In the genomic region with DNA sequence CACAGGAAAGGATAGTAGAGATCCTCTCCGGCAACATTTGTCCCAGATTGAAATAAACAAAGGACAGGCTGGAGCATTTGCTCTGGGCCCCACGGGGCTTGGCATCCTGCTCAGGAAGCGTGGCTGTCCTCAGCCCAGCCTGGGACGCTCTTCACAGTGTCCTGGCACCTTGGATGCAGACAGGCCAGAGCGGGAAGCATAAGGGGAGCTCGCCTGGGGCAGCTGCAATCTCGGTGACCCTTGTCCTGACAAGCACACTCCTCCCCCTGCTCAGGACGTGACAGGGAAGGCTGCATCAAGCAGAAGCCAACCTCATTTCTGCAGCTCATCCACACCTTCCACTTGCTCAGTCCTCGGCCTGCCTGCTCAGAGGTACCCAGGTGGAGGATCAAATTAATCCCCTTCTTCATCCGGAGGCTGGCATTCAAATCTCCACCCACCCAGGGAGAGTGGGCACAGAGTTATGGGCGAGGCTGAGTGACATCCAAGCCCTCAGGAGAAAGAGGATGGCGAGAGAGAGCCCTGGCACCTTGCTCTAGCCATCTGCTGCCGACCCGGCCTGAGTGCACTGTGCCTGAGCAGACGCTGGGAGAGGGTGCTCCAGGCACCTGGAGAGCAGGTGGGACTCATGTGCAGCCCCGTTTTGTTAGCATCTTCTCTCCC, we compare ENCODE assay signal across 17 cellular contexts. TPM values are rescaled to one million over a fixed set of nuclear protein-coding genes. Genes with fewer than 3 reads are reported as not detected.
A peak's percentile ranks its signal among the peaks of the same experiment; 100 is the strongest.
DNase-seq lines count a peak whose midpoint lies in the region; ATAC-seq, FAIRE-seq and TF ChIP-seq lines count a peak whose summit lies in the region.
"Had no signal": no experiment of that assay in that cellular context is flagged by ENCODE, and none has a peak within 500 bp of the region (broad histone marks: within the 10 kb centered on the region; RNA-seq: fewer than 3 reads in every experiment).

No MANE protein-coding gene starts in this region.

- H3K27ac Mint-ChIP-seq in type B pancreatic cell, result no peak overlapping the region
- H3K27ac Mint-ChIP-seq: CD14-positive monocyte had no signal

- no peak overlapping the region for H4K8ac ChIP-seq in trophoblast cell (ENCODE audit: low read depth, low read length)

- H3K4me1 Mint-ChIP-seq in type B pancreatic cell (ENCODE audit: unreplicated experiment), result no peaks in the 10 kb centered on the region
- H3K4me1 Mint-ChIP-seq: CD14-positive monocyte had no signal

- no peak overlapping the region for H2BK5ac ChIP-seq in trophoblast cell (ENCODE audit: low read depth, low read length, poor library complexity)

- no peaks in the 10 kb centered on the region for H3K36me3 Mint-ChIP-seq in type B pancreatic cell
- H3K36me3 Mint-ChIP-seq: CD14-positive monocyte had no signal

- no peak overlapping the region for H3K4ac ChIP-seq in trophoblast cell (ENCODE audit: low read depth, low read length)

- H3K4me3 ChIP-seq in left ventricle myocardium inferior (no peak overlapping the region), right cardiac atrium (ENCODE audit: low read length) (no peak overlapping the region), trophoblast cell (ENCODE audit: low read depth, low read length) (no peak overlapping the region)
- H3K4me3 ChIP-seq: Peyer's patch had no signal

- no peak overlapping the region for H2BK12ac ChIP-seq in trophoblast cell (ENCODE audit: low read length)

- H3K27me3 Mint-ChIP-seq in type B pancreatic cell, result no peaks in the 10 kb centered on the region

- no peak overlapping the region for H3K9ac ChIP-seq in trophoblast cell (ENCODE audit: low read length)

- no peak overlapping the region for H2AK5ac ChIP-seq in trophoblast cell (ENCODE audit: low read length)

- H3K14ac ChIP-seq in trophoblast cell (ENCODE audit: low read length), result no peak overlapping the region

- H2AFZ ChIP-seq in trophoblast cell (ENCODE audit: insufficient read depth, low read length, poor library complexity), result peak overlapping the region; percentile 30

- H3K27me3 ChIP-seq in left ventricle myocardium inferior (ENCODE audit: low read depth), result no peaks in the 10 kb centered on the region
- H3K27me3 ChIP-seq in right cardiac atrium (ENCODE audit: control insufficient read depth, insufficient read depth), result no peaks in the 10 kb centered on the region
- H3K27me3 ChIP-seq in trophoblast cell (ENCODE audit: insufficient read depth, low read length), result no peaks in the 10 kb centered on the region
- H3K27me3 ChIP-seq: Peyer's patch had no signal

- H3K9me3 ChIP-seq in left ventricle myocardium inferior (replicated peaks), result no peaks in the 10 kb centered on the region
- H3K9me3 ChIP-seq in right cardiac atrium (ENCODE audit: control insufficient read depth, low read length), result no peaks in the 10 kb centered on the region
- H3K9me3 ChIP-seq in trophoblast cell (ENCODE audit: insufficient read depth, low read depth, low read length), result peaks cover 5% of the 10 kb centered on the region
- H3K9me3 ChIP-seq: Peyer's patch had no signal

- no peaks in the 10 kb centered on the region for H3K9me3 Mint-ChIP-seq in type B pancreatic cell

- TF ChIP-seq CTCF in left ventricle myocardium inferior (IDR thresholded peaks at IDR 0.05; ENCODE audit: borderline replicate concordance), result no peak
- no peak for TF ChIP-seq CTCF in type B pancreatic cell (conservative IDR thresholded peaks at IDR 0.05)
- TF ChIP-seq CTCF in D721Med (IDR thresholded peaks at IDR 0.05; ENCODE audit: insufficient read depth, missing control alignments), result no peak

- H4K91ac ChIP-seq in trophoblast cell (ENCODE audit: low read depth, low read length), result no peak overlapping the region

- FAIRE-seq in D721Med (lab: Jason Lieb, UNC), result no peak
- FAIRE-seq: A204.1 had no signal

- no peak overlapping the region for H3K4me3 Mint-ChIP-seq in type B pancreatic cell
- H3K4me3 Mint-ChIP-seq: CD14-positive monocyte had no signal

- intact Hi-C loops in Right ventricle myocardium inferior (cut with DNase I), result no loop called here
- intact Hi-C loops in left ventricle myocardium inferior (cut with micrococcal nuclease), result no loop called here
- intact Hi-C loops in right cardiac atrium (cut with DNase I), result no loop called here

- no peak overlapping the region for H4K12ac ChIP-seq in trophoblast cell (ENCODE audit: low read depth, low read length)

- no peaks in the 10 kb centered on the region for H3K79me2 ChIP-seq in trophoblast cell (ENCODE audit: control insufficient read depth, insufficient read depth, low read length, poor library complexity)

- 46% methylated on average over 16 of the region's 16 CpGs for WGBS in right cardiac atrium
- WGBS in trophoblast cell (ENCODE audit: extremely low coverage, insufficient coverage, insufficient read length), result no CpG with 5 or more reads among the region's 16 CpGs

- no peak overlapping the region for H3K4me2 ChIP-seq in trophoblast cell (ENCODE audit: low read length)

- H3K27ac ChIP-seq in left ventricle myocardium inferior (replicated peaks) (no peak overlapping the region), right cardiac atrium (ENCODE audit: low read length) (no peak overlapping the region), trophoblast cell (ENCODE audit: low read depth, low read length) (no peak overlapping the region)
- H3K27ac ChIP-seq: Peyer's patch had no signal

- no peak overlapping the region for H2BK120ac ChIP-seq in trophoblast cell (ENCODE audit: insufficient read depth, low read length, poor library complexity)

- H3K36me3 ChIP-seq in left ventricle myocardium inferior, result no peaks in the 10 kb centered on the region
- H3K36me3 ChIP-seq in trophoblast cell (ENCODE audit: control insufficient read depth in 1 of 2, insufficient read depth in 2 of 2, low read length in 2 of 2), result no peaks in the 10 kb centered on the region
- H3K36me3 ChIP-seq: Peyer's patch had no signal

- ATAC-seq in Right ventricle myocardium inferior (peak; percentile 37), right cardiac atrium (peak; percentile 25 to 94)

- no peak overlapping the region for H3K18ac ChIP-seq in trophoblast cell (ENCODE audit: low read length)

- DNase-seq in Right ventricle myocardium inferior (ENCODE audit: missing footprints), result no peak
- no peak for DNase-seq in left ventricle myocardium inferior
- DNase-seq in SK-N-DZ (ENCODE audit: low spot score), result peak; percentile 44
- peak in 1 of 3 donors; percentile 58 for DNase-seq in right cardiac atrium
- no peak for DNase-seq in trophoblast cell
- DNase-seq in type B pancreatic cell (ENCODE audit: extremely low spot score, unreplicated experiment), result no peak
- no peak for DNase-seq in NOMO-1 treated with dmso at 0.1 percent for 144 hours (lab: John Stamatoyannopoulos, UW; ENCODE audit: unreplicated experiment)
- no peak for DNase-seq in D721Med (ENCODE audit: insufficient read length, low spot score)
- DNase-seq: COR-L47, GDM1, NCI-H1092 treated with DMSO at 0.1 percent for 48 hours, NCI-H1694, NCI-H2107, Peyer's patch, SHP77 treated with DMSO at 0.1 percent for 48 hours had no signal

- H3K4me1 ChIP-seq in left ventricle myocardium inferior, result no peaks in the 10 kb centered on the region
- H3K4me1 ChIP-seq in right cardiac atrium (ENCODE audit: control insufficient read depth, insufficient read depth, low read length), result no peaks in the 10 kb centered on the region
- no peaks in the 10 kb centered on the region for H3K4me1 ChIP-seq in trophoblast cell (ENCODE audit: control insufficient read depth in 1 of 2, insufficient read depth in 2 of 2, low read length in 2 of 2)
- H3K4me1 ChIP-seq: Peyer's patch had no signal

- no peak overlapping the region for H3K23ac ChIP-seq in trophoblast cell (ENCODE audit: low read length)

- no peaks in the 10 kb centered on the region for H3K79me1 ChIP-seq in trophoblast cell (ENCODE audit: low read length)

RNA-seq across cellular contexts. Expression of a gene that starts 47.6 kb away (rescaled TPM):
- 12.6 TPM for total RNA-seq in Right ventricle myocardium inferior
- total RNA-seq in left ventricle myocardium inferior, result 11.7 TPM
- 16.1 and 17.8 TPM in 2 replicates for polyA plus RNA-seq in SK-N-DZ (2014; cell fraction: cytosol; rRNA removed)
- polyA plus RNA-seq in SK-N-DZ (2014; cell fraction: nucleus; rRNA removed), result 12.8 and 14.6 TPM in 2 replicates
- total RNA-seq in right cardiac atrium, result 10 to 100 TPM in 3 of 4 donors, 1 to 10 TPM in 1; 9.9 to 13.7 (median 12.5) TPM
- 5.6 TPM for polyA plus RNA-seq in right cardiac atrium
- polyA plus RNA-seq in trophoblast cell (2013), result 11.0 and 11.1 TPM in 2 replicates
- 15.1 and 16.0 TPM in 2 replicates for total RNA-seq in type B pancreatic cell (ENCODE audit: low replicate concordance)

RNA-seq across cellular contexts. Expression of a gene that starts 57.6 kb away (rescaled TPM):
- 11.4 TPM for total RNA-seq in Right ventricle myocardium inferior
- total RNA-seq in left ventricle myocardium inferior, result 13.8 TPM
- polyA plus RNA-seq in SK-N-DZ (2014; cell fraction: cytosol; rRNA removed), result 29.8 and 54.8 TPM in 2 replicates
- 32.6 and 35.2 TPM in 2 replicates for polyA plus RNA-seq in SK-N-DZ (2014; cell fraction: nucleus; rRNA removed)
- total RNA-seq in right cardiac atrium, result 10 to 100 TPM; 10.6 to 14.5 (median 12.2) TPM
- polyA plus RNA-seq in right cardiac atrium, result 8.9 TPM
- 7.9 and 8.4 TPM in 2 replicates for polyA plus RNA-seq in trophoblast cell (2013)
- 18.7 and 18.8 TPM in 2 replicates for total RNA-seq in type B pancreatic cell (ENCODE audit: low replicate concordance)
